1 cellular context compared by ENCODE assay signal in genomic region chr21:46483300-46484295, GRCh38.
TF ChIP-seq lines count a peak whose summit lies in the region.

No MANE protein-coding gene starts in this region.

TF ChIP-seq in GM23338, 12 proteins besides CTCF, POLR2A, EP300 and RAD21 (continued from another document):
- TF ChIP-seq REST (IDR thresholded peaks at IDR 0.05; ENCODE audit: unreplicated experiment) (no peak), CREB1 (CRISPR knock-in tag; IDR thresholded peaks at IDR 0.05; ENCODE audit: low read depth) (no peak), ZNF114 (CRISPR knock-in tag; IDR thresholded peaks at IDR 0.05) (no peak), EZH2 (IDR thresholded peaks at IDR 0.05; ENCODE audit: low read depth, unreplicated experiment) (no peak), ZNF462 (CRISPR knock-in tag; IDR thresholded peaks at IDR 0.05) (no peak), ZNF331 (CRISPR knock-in tag; IDR thresholded peaks at IDR 0.05; ENCODE audit: low read depth) (no peak), NANOG (IDR thresholded peaks at IDR 0.05; ENCODE audit: borderline replicate concordance) (no peak), STAT1 (IDR thresholded peaks at IDR 0.05; ENCODE audit: unreplicated experiment) (no peak), JUNB (IDR thresholded peaks at IDR 0.05; ENCODE audit: unreplicated experiment) (no peak), ETS1 (IDR thresholded peaks at IDR 0.05) (no peak)
